17 cellular contexts compared by ENCODE assay signal in genomic region chrX:69268637-69269036, GRCh38.
DNase-seq lines count a peak whose midpoint lies in the region; ATAC-seq and TF ChIP-seq lines count a peak whose summit lies in the region.
"Had no signal": no experiment of that assay in that cellular context is flagged by ENCODE, and none has a peak within 500 bp of the region (broad histone marks: within the 10 kb centered on the region; RNA-seq: fewer than 3 reads in every experiment).

No MANE protein-coding gene starts in this region.

- H3K36me3 Mint-ChIP-seq in CD4-positive, alpha-beta T cell (ENCODE audit: low read depth), result no peaks in the 10 kb centered on the region
- H3K36me3 Mint-ChIP-seq: IgD-negative memory B cell had no signal

- H3K4me1 ChIP-seq in OCI-LY3 (ENCODE audit: low read length), result peaks cover 7% of the 10 kb centered on the region

- H3K4me3 ChIP-seq in OCI-LY3 (ENCODE audit: low read length), result no peak overlapping the region

- CTCF ChIA-PET in CD4-positive, alpha-beta T cell (lab: Charles Lee), result no interaction called here

- ATAC-seq in left colon, result peak; percentile 57
- ATAC-seq in CD4-positive, alpha-beta T cell (ENCODE audit: poor library complexity), result no peak

- H3K4me2 ChIP-seq in OCI-LY3 (ENCODE audit: low read length), result no peak overlapping the region

- H3K4me1 Mint-ChIP-seq in CD4-positive, alpha-beta T cell (ENCODE audit: low read depth), result no peaks in the 10 kb centered on the region
- H3K4me1 Mint-ChIP-seq: IgD-negative memory B cell had no signal

- peak; percentile 36 for DNase-seq in SKM-1 treated with dmso at 0.1 percent for 144 hours (lab: John Stamatoyannopoulos, UW; ENCODE audit: unreplicated experiment)
- DNase-seq in SKM-1 (lab: John Stamatoyannopoulos, UW; ENCODE audit: unreplicated experiment), result no peak
- no peak for DNase-seq in left colon
- DNase-seq in amygdala (lab: John Stamatoyannopoulos, UW), result no peak
- DNase-seq in CD4-positive, alpha-beta T cell, result no peak
- DNase-seq in NCI-H2227 treated with DMSO at 0.1 percent for 48 hours (lab: John Stamatoyannopoulos, UW), result no peak
- DNase-seq in RPMI8226, result no peak
- DNase-seq: DMS 273 treated with DMSO at 0.1 percent for 48 hours, HCEC 1CT, NCI-H1436 treated with DMSO at 0.1 percent for 48 hours, NCI-H2029 treated with DMSO at 0.1 percent for 48 hours, NCI-H510A, NCI-H82, SIG-M5 had no signal

- H2AFZ ChIP-seq in OCI-LY3 (ENCODE audit: low read depth, low read length), result 0 out of 2 replicates have a peak overlapping the region, but pooled peaks have one; percentile 40

- POLR2A ChIA-PET in CD4-positive, alpha-beta T cell (lab: Charles Lee), result no interaction called here

- no peak overlapping the region for H3K27ac Mint-ChIP-seq in CD4-positive, alpha-beta T cell
- H3K27ac Mint-ChIP-seq: IgD-negative memory B cell had no signal

- no peaks in the 10 kb centered on the region for H3K79me2 ChIP-seq in OCI-LY3 (ENCODE audit: low read length)

- intact Hi-C loops in left colon (cut with DNase I, micrococcal nuclease), result no loop called here
- intact Hi-C loops in CD4-positive, alpha-beta T cell (cut with DNase I, micrococcal nuclease), result no loop called here

- H3K4me3 Mint-ChIP-seq in CD4-positive, alpha-beta T cell, result no peak overlapping the region
- H3K4me3 Mint-ChIP-seq: IgD-negative memory B cell had no signal

- H3K9ac ChIP-seq in OCI-LY3 (ENCODE audit: low read length), result no peak overlapping the region

- H3K27ac ChIP-seq in OCI-LY3 (ENCODE audit: low read length), result no peak overlapping the region
- no peak overlapping the region for H3K27ac ChIP-seq in CD4-positive, alpha-beta T cell (ENCODE audit: low read depth, low read length)
- H3K27ac ChIP-seq: C4-2B had no signal

- no peaks in the 10 kb centered on the region for H3K36me3 ChIP-seq in OCI-LY3 (replicated peaks; ENCODE audit: low read depth, low read length)

- peaks cover 6% of the 10 kb centered on the region for H3K27me3 Mint-ChIP-seq in CD4-positive, alpha-beta T cell

- H3K27me3 ChIP-seq in OCI-LY3 (ENCODE audit: low read depth, low read length), result no peaks in the 10 kb centered on the region
- H3K27me3 ChIP-seq in CD4-positive, alpha-beta T cell (ENCODE audit: control insufficient read depth, insufficient read depth, low read length), result no peaks in the 10 kb centered on the region

- no peak for TF ChIP-seq CTCF in OCI-LY3 (IDR thresholded peaks at IDR 0.05; ENCODE audit: low read depth, low read length)
- no peak for TF ChIP-seq CTCF in CD4-positive, alpha-beta T cell (IDR thresholded peaks at IDR 0.05)

- H3K9me3 ChIP-seq in OCI-LY3 (ENCODE audit: insufficient read depth, low read length), result no peaks in the 10 kb centered on the region
- H3K9me3 ChIP-seq in CD4-positive, alpha-beta T cell (ENCODE audit: control insufficient read depth, low read length), result no peaks in the 10 kb centered on the region

- no peaks in the 10 kb centered on the region for H3K9me3 Mint-ChIP-seq in CD4-positive, alpha-beta T cell
- H3K9me3 Mint-ChIP-seq: IgD-negative memory B cell had no signal

- H4K20me1 ChIP-seq in OCI-LY3 (ENCODE audit: insufficient read depth, low read length), result no peaks in the 10 kb centered on the region
